In genomic region chr21:35400233-35400939, GRCh38 we compare ENCODE assay signal across 8 cellular contexts.
DNase-seq lines count a peak whose midpoint lies in the region; ATAC-seq and TF ChIP-seq lines count a peak whose summit lies in the region.

No MANE protein-coding gene starts in this region.

- BruUV-seq in OCI-LY7 (replicated peaks; lab: Mats Ljungman, UMichigan), result no TSS peak

- intact Hi-C loops in OCI-LY7 (cut with micrococcal nuclease; ENCODE audit: unreplicated experiment) (loop anchor here (1.0 to 10.0 kb wide), 6 partner anchors 174 to 712 kb away; no protein-coding TSS in a partner anchor), left cardiac atrium (cut with DNase I) (loop anchor here (5.0 to 10.0 kb wide), 3 partner anchors 346 to 516 kb away; no protein-coding TSS in a partner anchor), sigmoid colon (cut with DNase I) (loop anchor here (1.0 to 2.0 kb wide), 3 partner anchors 350 to 656 kb away; no protein-coding TSS in a partner anchor)

- no peak for TF ChIP-seq EP300 in sigmoid colon (IDR thresholded peaks at IDR 0.05)

- WGBS in sigmoid colon, 2 donors, result 33 to 36% methylated on average over 8 of the region's 8 CpGs

- H4K20me1 ChIP-seq in KMS-11 (ENCODE audit: insufficient read depth), result no peaks in the 10 kb centered on the region
- H4K20me1 ChIP-seq in OCI-LY7 (ENCODE audit: insufficient read depth, low read length), result no peaks in the 10 kb centered on the region

- TF ChIP-seq POLR2A in sigmoid colon (IDR thresholded peaks at IDR 0.05), result no peak

- H3K4me1 ChIP-seq in KMS-11 (ENCODE audit: low read depth, poor library complexity, severe bottlenecking) (peaks cover 21% of the 10 kb centered on the region), OCI-LY7 (ENCODE audit: insufficient read depth, low read length, poor library complexity, severe bottlenecking) (peaks cover 20% of the 10 kb centered on the region), sigmoid colon (peaks cover 0 to 19% (median 6%) of the 10 kb centered on the region in 4 donors)

- H3K27ac ChIP-seq in KMS-11 (no peak overlapping the region), OCI-LY7 (ENCODE audit: low read depth, low read length, poor library complexity, severe bottlenecking) (no peak overlapping the region), sigmoid colon (no peak overlapping the region)

- CTCF ChIA-PET in OCI-LY7 (lab: Charles Lee; ENCODE audit: unreplicated experiment), result interaction anchor here (1.0 kb wide), 1 partner anchor 655 kb away, joined by 4 read pairs; no protein-coding TSS in a partner anchor

- peak overlapping the region; percentile 35 for H3K4me2 ChIP-seq in KMS-11
- peak overlapping the region; percentile 71 for H3K4me2 ChIP-seq in OCI-LY7 (ENCODE audit: low read length)

- peak; percentile 50 for DNase-seq in GM06990 (ENCODE audit: extremely low read depth, insufficient read length)
- DNase-seq in OCI-LY7 (ENCODE audit: low spot score), result peak; percentile 86
- peak; percentile 15 for DNase-seq in activated naive CD4-positive, alpha-beta T cell treated with anti-CD3 and anti-CD28 coated beads, Interleukin-2, amount 50 U/mL, for 16 hours
- no peak for DNase-seq in left cardiac atrium
- DNase-seq in sigmoid colon, result no peak

- H3K9me2 ChIP-seq in OCI-LY7 (ENCODE audit: insufficient read depth, low read length), result no peaks in the 10 kb centered on the region

- H3K27me3 ChIP-seq in GM06990 (replicated peaks; ENCODE audit: control insufficient read depth, insufficient read depth, low read length) (no peaks in the 10 kb centered on the region; the same call in none of the 2 replicates), KMS-11 (ENCODE audit: insufficient read depth, low read depth) (no peaks in the 10 kb centered on the region), sigmoid colon (no peaks in the 10 kb centered on the region)

- no peak overlapping the region for H3K9ac ChIP-seq in KMS-11

- ATAC-seq in left cardiac atrium (peak; percentile 73), GM19351 (IDR thresholded peaks at IDR 0.05; ENCODE audit: unreplicated experiment) (no peak), GM18519 (IDR thresholded peaks at IDR 0.05; ENCODE audit: low FRiP score, unreplicated experiment) (no peak)

- H3K36me3 ChIP-seq in GM06990 (ENCODE audit: control insufficient read depth, insufficient read depth, low read length), result no peaks in the 10 kb centered on the region
- no peaks in the 10 kb centered on the region for H3K36me3 ChIP-seq in KMS-11 (ENCODE audit: insufficient read depth)
- H3K36me3 ChIP-seq in OCI-LY7 (ENCODE audit: insufficient read depth, low read length), result no peaks in the 10 kb centered on the region
- no peaks in the 10 kb centered on the region for H3K36me3 ChIP-seq in sigmoid colon

- H3K79me2 ChIP-seq in KMS-11 (ENCODE audit: insufficient read depth, low read depth) (no peaks in the 10 kb centered on the region), OCI-LY7 (ENCODE audit: insufficient read depth, low read depth, low read length) (no peaks in the 10 kb centered on the region)

- POLR2A ChIA-PET in OCI-LY7 (lab: Charles Lee), result interaction anchor here (0.5 kb wide), 1 partner anchor 495 kb away, joined by 3 read pairs; no protein-coding TSS in a partner anchor

- H3K9me3 ChIP-seq in OCI-LY7 (ENCODE audit: low read length) (no peaks in the 10 kb centered on the region), sigmoid colon (no peaks in the 10 kb centered on the region)

- H3K4me3 ChIP-seq in GM06990 (replicated peaks; ENCODE audit: low read depth, low read length) (no peak overlapping the region), KMS-11 (IDR thresholded peaks at IDR 0.05; ENCODE audit: insufficient read depth, low read depth, low read length) (no peak overlapping the region), OCI-LY7 (ENCODE audit: low read depth, low read length, poor library complexity, severe bottlenecking) (peak overlapping the region; percentile 52), sigmoid colon (no peak overlapping the region)

- TF ChIP-seq CTCF in GM06990 (IDR thresholded peaks at IDR 0.05; ENCODE audit: insufficient read depth, low read length, poor library complexity, severe bottlenecking), result peak; percentile 49
- TF ChIP-seq CTCF in KMS-11 (conservative IDR thresholded peaks at IDR 0.05; ENCODE audit: low read depth, low read length), result peak; percentile 82
- TF ChIP-seq CTCF in OCI-LY7 (conservative IDR thresholded peaks at IDR 0.05; ENCODE audit: low read length), result peak; percentile 95
- peak; percentile 48 to 59 (median 54) for TF ChIP-seq CTCF in sigmoid colon (IDR thresholded peaks at IDR 0.05)

- no peak overlapping the region for H2AFZ ChIP-seq in KMS-11 (ENCODE audit: low read depth)
- peak overlapping the region; percentile 90; the same call in 1 of the 2 replicates for H2AFZ ChIP-seq in OCI-LY7 (ENCODE audit: low read length)

Comparison
In these comparisons a context has a peak if more than half of its experiments do, and no peak if none do; other contexts are left out.
1. DNase-seq: peak in GM06990 (single experiment), OCI-LY7 (single experiment) and activated naive CD4-positive, alpha-beta T cell treated with anti-CD3 and anti-CD28 coated beads, Interleukin-2, amount 50 U/mL, for 16 hours (single experiment); none in left cardiac atrium (single experiment) and sigmoid colon (single experiment).
2. ATAC-seq: peak in left cardiac atrium (2 of 2); none in GM19351 (single experiment) and GM18519 (single experiment).
3. Peak in every context shown above with its lines, with median percentiles within 50 percentile points of each other: CTCF ChIP-seq.